In genomic region chr5:73642296-73642695, GRCh38 we compare ENCODE assay signal across 22 cellular contexts. TPM values are rescaled to one million over a fixed set of nuclear protein-coding genes. Genes with fewer than 3 reads are reported as not detected.
"Had no signal": no experiment of that assay in that cellular context is flagged by ENCODE, and none has a peak within 500 bp of the region (broad histone marks: within the 10 kb centered on the region; RNA-seq: fewer than 3 reads in every experiment).

No MANE protein-coding gene starts in this region.

- H3K9ac ChIP-seq: SK-N-SH had no signal

- H3K36me3 ChIP-seq: transverse colon had no signal

- H3K4me3 ChIP-seq: body of pancreas, transverse colon had no signal

- H3K4me1 ChIP-seq: transverse colon had no signal

- ATAC-seq: activated CD8-positive, alpha-beta T cell treated with anti-CD3 and anti-CD28 coated beads for 36 hours; activated T-cell treated with anti-CD3 and anti-CD28 coated beads, Interleukin-2, amount 50 U/mL, for 4 hours; body of pancreas; left ventricle myocardium superior; natural killer cell; right cardiac atrium had no signal

- H3K27ac Mint-ChIP-seq: activated CD8-positive, alpha-beta T cell treated with anti-CD3 and anti-CD28 coated beads for 36 hours; activated naive CD8-positive, alpha-beta T cell; natural killer cell; progenitor cell of endocrine pancreas had no signal

- H3K9me3 Mint-ChIP-seq: activated CD8-positive, alpha-beta T cell treated with anti-CD3 and anti-CD28 coated beads for 36 hours; activated T-cell treated with anti-CD3 and anti-CD28 coated beads, Interleukin-2, amount 50 U/mL, for 4 hours; natural killer cell had no signal

- H3K27me3 ChIP-seq: body of pancreas, transverse colon had no signal

- H3K4me3 Mint-ChIP-seq: activated CD8-positive, alpha-beta T cell treated with anti-CD3 and anti-CD28 coated beads for 36 hours; activated naive CD8-positive, alpha-beta T cell; activated T-cell treated with anti-CD3 and anti-CD28 coated beads, Interleukin-2, amount 50 U/mL, for 4 hours; natural killer cell had no signal

- H3K36me3 Mint-ChIP-seq: activated naive CD8-positive, alpha-beta T cell; natural killer cell had no signal

- H3K27ac ChIP-seq: body of pancreas, transverse colon, VCaP had no signal

- H3K4me2 ChIP-seq: SK-N-SH had no signal

- DNase-seq: activated CD4-positive, alpha-beta T cell treated with anti-CD3 and anti-CD28 coated beads for 4 hours; activated CD8-positive, alpha-beta T cell treated with anti-CD3 and anti-CD28 coated beads for 36 hours; activated gamma-delta T cell treated with Interleukin-2 at 50 U/mL for 16 hours; activated T-cell treated with anti-CD3 and anti-CD28 coated beads, Interleukin-2, amount 50 U/mL, for 4 hours; amniotic stem cell; body of pancreas; central memory CD4-positive, alpha-beta T cell; cortex of kidney; islet precursor cell; left ventricle myocardium superior; natural killer cell; right cardiac atrium; SK-N-SH; small intestine; stimulated activated CD4-positive, alpha-beta T cell treated with anti-CD3 and anti-CD28 coated beads, Interleukin-4, amount 100 ng/mL, for 4 hours; stimulated activated CD8-positive, alpha-beta memory T cell treated with anti-CD3 and anti-CD28 coated beads, Interleukin-4, amount 100 ng/mL, for 48 hours; stimulated activated naive CD4-positive, alpha-beta T cell treated with Interleukin-2 at 50 U/mL for 16 hours; transverse colon had no signal

- H3K9me3 ChIP-seq: body of pancreas, SK-N-SH, transverse colon had no signal

RNA-seq across cellular contexts. Expression of gene ARHGEF28, which starts 16.3 kb away (rescaled TPM):
- total RNA-seq: T-helper 1 cell treated with Interleukin-12 subunit alpha and Interleukin-12 subunit beta and Interleukin-4 antibody, amounts not matched to agents 30 ng/mL and 1 ng/mL, for 36 hours had no signal
